16 cellular contexts compared by ENCODE assay signal in the genomic region with DNA sequence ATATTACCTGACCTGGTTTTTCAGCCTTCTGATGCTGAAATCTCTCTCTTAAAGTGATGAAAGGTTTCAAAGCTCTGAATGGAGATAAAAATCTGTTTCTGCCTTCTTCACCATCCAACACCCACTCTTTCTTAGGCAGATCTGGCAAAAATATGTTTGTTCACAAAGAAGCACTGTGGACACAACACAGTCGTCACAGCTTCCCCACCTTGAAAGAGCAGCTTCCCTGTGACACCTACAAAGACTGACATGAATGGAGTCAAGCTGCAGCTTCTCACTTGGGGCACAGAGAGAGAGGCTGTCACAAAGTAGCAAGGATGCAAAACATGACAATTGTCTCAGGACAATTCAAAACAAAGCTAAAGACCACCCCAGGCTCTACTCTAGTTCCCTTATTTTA.
"Had no signal": no experiment of that assay in that cellular context is flagged by ENCODE, and none has a peak within 500 bp of the region (broad histone marks: within the 10 kb centered on the region; RNA-seq: fewer than 3 reads in every experiment).

No MANE protein-coding gene starts in this region.

- ATAC-seq: activated CD8-positive, alpha-beta T cell treated with anti-CD3 and anti-CD28 coated beads, Interleukin-2, amount 10 ng/mL, durations not matched to agents 7 days and 5 days; foreskin keratinocyte; left colon; SK-N-SH treated with all-trans-retinoic acid at 6 μM for 48 hours had no signal

- H3K4me3 ChIP-seq: adrenal gland, coronary artery, lung, sigmoid colon, thyroid gland had no signal

- H3K9me3 ChIP-seq: adrenal gland, sigmoid colon, thyroid gland had no signal

- DNase-seq: activated CD4-positive, CD25-positive, alpha-beta regulatory T cell; activated CD8-positive, alpha-beta memory T cell treated with anti-CD3 and anti-CD28 coated beads, Interleukin-2, amount 50 U/mL, for 48 hours; activated CD8-positive, alpha-beta T cell treated with anti-CD3 and anti-CD28 coated beads, Interleukin-2, amount 10 ng/mL, durations not matched to agents 7 days and 5 days; activated gamma-delta T cell treated with Interleukin-2 at 50 U/mL for 16 hours; adrenal gland; effector CD4-positive, alpha-beta T cell; left colon; SHP77; sigmoid colon; stimulated activated CD4-positive, alpha-beta T cell treated with anti-CD3 and anti-CD28 coated beads, Interleukin-2, amount 100 ng/mL, for 24 hours; thyroid gland had no signal

- H3K27ac Mint-ChIP-seq: activated CD8-positive, alpha-beta T cell treated with anti-CD3 and anti-CD28 coated beads, Interleukin-2, amount 10 ng/mL, durations not matched to agents 7 days and 5 days had no signal

- H3K4me1 ChIP-seq: adrenal gland, thyroid gland had no signal

- H3K4me3 Mint-ChIP-seq: activated CD8-positive, alpha-beta T cell treated with anti-CD3 and anti-CD28 coated beads, Interleukin-2, amount 10 ng/mL, durations not matched to agents 7 days and 5 days; naive thymus-derived CD8-positive, alpha-beta T cell had no signal

- H3K27ac ChIP-seq: adrenal gland, foreskin keratinocyte, thyroid gland had no signal

- H3K27me3 ChIP-seq: adrenal gland, foreskin keratinocyte, sigmoid colon, thyroid gland had no signal

- H3K36me3 ChIP-seq: adrenal gland, sigmoid colon, thyroid gland had no signal

- H3K36me3 Mint-ChIP-seq: naive thymus-derived CD8-positive, alpha-beta T cell had no signal
